ENCODE assay signal across 19 cellular contexts in genomic region chr4:107711831-107712230, GRCh38.
"Had no signal": no experiment of that assay in that cellular context is flagged by ENCODE, and none has a peak within 500 bp of the region (broad histone marks: within the 10 kb centered on the region; RNA-seq: fewer than 3 reads in every experiment).

No MANE protein-coding gene starts in this region.

- H3K36me3 ChIP-seq: colonic mucosa, left lung, sigmoid colon, tibial artery, uterus had no signal

- H3K4me1 ChIP-seq: colonic mucosa, sigmoid colon, tibial artery, uterus had no signal

- H3K27ac ChIP-seq: colonic mucosa, epithelial cell of prostate, left lung, sigmoid colon, tibial artery, uterus had no signal

- ATAC-seq: activated naive CD8-positive, alpha-beta T cell treated with anti-CD3 and anti-CD28 coated beads, Interleukin-2, amount 50 U/mL, for 24 hours; left lung had no signal

- DNase-seq: activated CD4-positive, alpha-beta T cell treated with anti-CD3 and anti-CD28 coated beads for 1 hour; activated CD8-positive, alpha-beta memory T cell treated with anti-CD3 and anti-CD28 coated beads for 24 hours; activated CD8-positive, alpha-beta memory T cell treated with anti-CD3 and anti-CD28 coated beads, Interleukin-2, amount 50 U/mL, for 48 hours; activated effector memory CD4-positive, alpha-beta T cell treated with Interleukin-2 at 50 U/mL for 16 hours; activated naive CD4-positive, alpha-beta T cell treated with anti-CD3 and anti-CD28 coated beads, Interleukin-2, amount 10 ng/mL, durations not matched to agents 7 days and 5 days; activated naive CD8-positive, alpha-beta T cell treated with anti-CD3 and anti-CD28 coated beads, Interleukin-2, amount 50 U/mL, for 24 hours; activated T-cell treated with anti-CD3 and anti-CD28 coated beads, Interleukin-2, amount 50 U/mL, for 48 hours; aorta; colonic mucosa; endodermal cell; foreskin melanocyte; midbrain; sigmoid colon; stimulated activated CD8-positive, alpha-beta memory T cell treated with anti-CD3 and anti-CD28 coated beads, Interleukin-4, amount 100 ng/mL, for 48 hours; stimulated activated naive CD4-positive, alpha-beta T cell treated with Interleukin-2 at 50 U/mL for 16 hours; tibial artery; uterus had no signal

- H3K4me3 ChIP-seq: colonic mucosa, left lung, sigmoid colon, tibial artery, uterus had no signal

- H3K9me3 ChIP-seq: colonic mucosa had no signal

- H3K27me3 ChIP-seq: colonic mucosa, left lung, sigmoid colon, tibial artery, uterus had no signal
